Comparison of ENCODE assay signal across 19 cellular contexts in the genomic region with DNA sequence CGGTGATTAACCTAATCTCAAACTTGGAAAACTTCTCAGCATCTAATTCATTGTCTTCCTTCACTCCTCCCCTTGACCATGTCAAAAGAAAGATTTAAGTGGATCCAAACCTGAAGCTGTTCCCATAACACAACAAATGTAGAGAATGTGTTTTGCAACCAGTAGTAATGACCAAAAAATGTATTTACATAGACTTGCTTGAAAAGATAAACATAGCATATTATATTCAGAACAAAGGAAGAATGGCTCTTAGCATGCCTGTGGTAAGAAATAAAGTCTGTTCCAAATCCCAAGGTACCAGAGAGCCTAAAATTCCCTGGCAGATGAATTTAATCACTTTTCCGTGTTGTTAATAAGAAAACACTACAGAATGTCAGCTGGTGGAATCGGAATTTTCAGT. TPM values are rescaled to one million over a fixed set of nuclear protein-coding genes. Genes with fewer than 3 reads are reported as not detected.
DNase-seq lines count a peak whose midpoint lies in the region; ATAC-seq, FAIRE-seq and TF ChIP-seq lines count a peak whose summit lies in the region.
"Had no signal": no experiment of that assay in that cellular context is flagged by ENCODE, and none has a peak within 500 bp of the region (broad histone marks: within the 10 kb centered on the region; RNA-seq: fewer than 3 reads in every experiment).

No MANE protein-coding gene starts in this region.

- H3K27ac ChIP-seq in right cardiac atrium (ENCODE audit: low read length) = no peak overlapping the region
- no peak overlapping the region for H3K27ac ChIP-seq in upper lobe of right lung
- H3K27ac ChIP-seq: HL-60 had no signal

- 53% methylated on average over 3 of the region's 3 CpGs for WGBS in right cardiac atrium

- TF ChIP-seq CTCF in bronchial epithelial cell (IDR thresholded peaks at IDR 0.05; ENCODE audit: insufficient read depth, low read length, severe bottlenecking) (no peak), upper lobe of right lung (IDR thresholded peaks at IDR 0.05) (no peak)

- H3K4me1 ChIP-seq in right cardiac atrium (ENCODE audit: control insufficient read depth, insufficient read depth, low read length) (no peaks in the 10 kb centered on the region), upper lobe of right lung (peaks cover 5% of the 10 kb centered on the region)

- no peak for FAIRE-seq in bronchial epithelial cell (lab: Jason Lieb, UNC)

- H3K36me3 ChIP-seq in bronchial epithelial cell (ENCODE audit: control insufficient read depth, insufficient read depth, low read length) (no peaks in the 10 kb centered on the region), upper lobe of right lung (no peaks in the 10 kb centered on the region)
- H3K36me3 ChIP-seq: suprapubic skin had no signal

- H3K4me3 ChIP-seq in right cardiac atrium (ENCODE audit: low read length) (no peak overlapping the region), bronchial epithelial cell (ENCODE audit: low read depth, low read length) (no peak overlapping the region), upper lobe of right lung (no peak overlapping the region)
- H3K4me3 ChIP-seq: smooth muscle cell, suprapubic skin had no signal

- DNase-seq in left ventricle myocardium superior (no peak), right cardiac atrium (no peak), bronchial epithelial cell (ENCODE audit: low read depth) (peak; percentile 65), hepatic stellate cell (ENCODE audit: low spot score) (peak; percentile 11), upper lobe of right lung (no peak), DMS79 (lab: John Stamatoyannopoulos, UW) (no peak), T1000 (lab: John Stamatoyannopoulos, UW) (no peak)
- DNase-seq: ACHN; activated CD4-positive, alpha-beta T cell treated with anti-CD3 and anti-CD28 coated beads, Interleukin-2, amount 50 U/mL, for 4 hours; activated T-cell treated with anti-CD3 and anti-CD28 coated beads, Interleukin-2, amount 50 U/mL, for 72 hours; amniotic stem cell; hypothalamus; Karpas-422; NCI-H187 treated with DMSO at 0.1 percent for 48 hours had no signal

- ATAC-seq in left ventricle myocardium superior (peak; percentile 44), right cardiac atrium (no peak), upper lobe of right lung (peak; percentile 71), GM19324 (IDR thresholded peaks at IDR 0.05; ENCODE audit: low FRiP score, unreplicated experiment) (no peak)
- ATAC-seq: activated T-cell treated with anti-CD3 and anti-CD28 coated beads, Interleukin-2, amount 50 U/mL, for 72 hours had no signal

- H3K27me3 ChIP-seq in right cardiac atrium (ENCODE audit: control insufficient read depth, insufficient read depth) (no peaks in the 10 kb centered on the region), bronchial epithelial cell (ENCODE audit: control insufficient read depth, insufficient read depth, low read length) (no peaks in the 10 kb centered on the region), upper lobe of right lung (no peaks in the 10 kb centered on the region)
- H3K27me3 ChIP-seq: suprapubic skin had no signal

- H3K9me3 ChIP-seq in right cardiac atrium (ENCODE audit: control insufficient read depth, low read length) (no peaks in the 10 kb centered on the region), upper lobe of right lung (no peaks in the 10 kb centered on the region)
- H3K9me3 ChIP-seq: suprapubic skin had no signal

- intact Hi-C loops in left ventricle myocardium superior (cut with micrococcal nuclease) = no loop called here
- intact Hi-C loops in right cardiac atrium (cut with DNase I) = no loop called here
- intact Hi-C loops in upper lobe of right lung (cut with DNase I) = no loop called here

RNA-seq across cellular contexts. Expression of a gene that starts 36.8 kb away (rescaled TPM):
- total RNA-seq in left ventricle myocardium superior = 1.8 TPM
- total RNA-seq in right cardiac atrium = 1 to 10 TPM in 3 of 4 donors, under 1 TPM in 1; 0.62 to 1.6 (median 1.3) TPM
- 2.0 TPM for polyA plus RNA-seq in right cardiac atrium
- total RNA-seq in bronchial epithelial cell = not detected in 2 replicates
- total RNA-seq in upper lobe of right lung = 22.7 TPM
- total RNA-seq: activated T-cell treated with anti-CD3 and anti-CD28 coated beads, Interleukin-2, amount 50 U/mL, for 72 hours; smooth muscle cell had no signal
- polyA plus RNA-seq: neural cell, smooth muscle cell had no signal

RNA-seq across cellular contexts. Expression of a gene that starts 57.6 kb away (rescaled TPM):
- total RNA-seq in left ventricle myocardium superior (53.5 TPM), right cardiac atrium (10 to 100 TPM; 26.2 to 87.7 (median 66.4) TPM), bronchial epithelial cell (not detected in 2 replicates), upper lobe of right lung (392 TPM)
- polyA plus RNA-seq in right cardiac atrium = 41.0 TPM
- total RNA-seq: activated T-cell treated with anti-CD3 and anti-CD28 coated beads, Interleukin-2, amount 50 U/mL, for 72 hours; smooth muscle cell had no signal
- polyA plus RNA-seq: neural cell, smooth muscle cell had no signal

Comparison
In these comparisons a context has a peak if more than half of its experiments do, and no peak if none do; other contexts are left out.
1. ATAC-seq: peak in left ventricle myocardium superior (single experiment) and upper lobe of right lung (single experiment); none in right cardiac atrium (0 of 2) and GM19324 (single experiment).
2. DNase-seq: peak in bronchial epithelial cell (single experiment) and hepatic stellate cell (single experiment); none in left ventricle myocardium superior (single experiment), right cardiac atrium (0 of 3), upper lobe of right lung (single experiment), DMS79 (single experiment) and T1000 (single experiment).
3. RNA of a gene that starts 57.6 kb away (total RNA-seq): 392 TPM in upper lobe of right lung (single experiment), 26.2 to 87.7 TPM in right cardiac atrium and 53.5 TPM in left ventricle myocardium superior (single experiment); not detected in bronchial epithelial cell; every median in the first group is over 10 times any median in the second.